ENCODE assay signal across 8 cellular contexts in genomic region chr22:30196141-30196866, GRCh38. TPM values are rescaled to one million over a fixed set of nuclear protein-coding genes. Genes with fewer than 3 reads are reported as not detected.
A peak's percentile ranks its signal among the peaks of the same experiment; 100 is the strongest.
DNase-seq lines count a peak whose midpoint lies in the region; ATAC-seq and TF ChIP-seq lines count a peak whose summit lies in the region.

No MANE protein-coding gene starts in this region.

- CTCF ChIA-PET in IMR-90 (lab: Yijun Ruan, JAX), result interaction anchor here (0.6 to 1.4 kb wide), 3 partner anchors 9 to 88 kb away, joined by 4 to 7 read pairs (median 5); no protein-coding TSS in a partner anchor

- H2AK5ac ChIP-seq in IMR-90 (ENCODE audit: low read depth, low read length), result peak overlapping the region; percentile 81

- peaks cover 4% of the 10 kb centered on the region; the same call in 1 of the 2 replicates for H4K20me1 ChIP-seq in IMR-90 (ENCODE audit: insufficient read depth, low read length)

- POLR2A ChIA-PET in IMR-90 (lab: Charles Lee; ENCODE audit: unreplicated experiment), result interaction anchor here (0.5 to 2.3 kb wide), 8 partner anchors 9 to 1409 kb away, joined by 3 to 8 read pairs (median 4); no protein-coding TSS in a partner anchor

- H3K9me3 ChIP-seq in IMR-90 (ENCODE audit: control insufficient read depth, insufficient read depth, low read length) (no peaks in the 10 kb centered on the region), SJCRH30 (replicated peaks) (no peaks in the 10 kb centered on the region; the same call in 1 of the 2 replicates), iPS-20b (ENCODE audit: insufficient read depth, low read depth, low read length) (no peaks in the 10 kb centered on the region), spleen (no peaks in the 10 kb centered on the region)

- H3K9ac ChIP-seq in IMR-90 (ENCODE audit: low read depth, low read length) (peak overlapping the region; percentile 48), iPS-20b (ENCODE audit: low read depth, low read length) (peak overlapping the region; percentile 46; the same call in 1 of the 2 replicates)

- H2BK20ac ChIP-seq in IMR-90 (ENCODE audit: low read depth, low read length), result peak overlapping the region; percentile 98

- peak overlapping the region; percentile 78 for H3K18ac ChIP-seq in IMR-90 (ENCODE audit: low read depth, low read length)

- H4K8ac ChIP-seq in IMR-90 (ENCODE audit: low read depth in 2 of 2, low read length in 2 of 2), result peak overlapping the region; percentile 33 to 99

- peak overlapping the region; percentile 93 for H2AK9ac ChIP-seq in IMR-90 (replicated peaks; ENCODE audit: low read depth, low read length, poor library complexity)

- peak overlapping the region; percentile 91 for H3K14ac ChIP-seq in IMR-90 (replicated peaks; ENCODE audit: low read depth, low read length)

- H3K4me3 ChIP-seq in IMR-90 (ENCODE audit: insufficient read depth, low read depth, low read length) (no peak overlapping the region), SJCRH30 (no peak overlapping the region), iPS-20b (ENCODE audit: low read length) (peak overlapping the region; percentile 20; the same call in 1 of the 2 replicates), spleen (peak overlapping the region in 2 of 8 donors; percentile 0 to 47)

- peaks cover 24% of the 10 kb centered on the region for H3K9me1 ChIP-seq in IMR-90 (ENCODE audit: insufficient read depth, low read length)

- ATAC-seq in IMR-90 (ENCODE audit: low read depth) (peak; percentile 83), HG02763 (IDR thresholded peaks at IDR 0.05; ENCODE audit: unreplicated experiment) (no peak)

- peak overlapping the region; percentile 21; the same call in 2 of the 3 replicates for H2BK15ac ChIP-seq in IMR-90 (ENCODE audit: low read depth, low read length)

- H3K36me3 ChIP-seq in IMR-90 (ENCODE audit: control insufficient read depth, insufficient read depth, low read length) (no peaks in the 10 kb centered on the region), SJCRH30 (no peaks in the 10 kb centered on the region), iPS-20b (ENCODE audit: insufficient read depth, low read depth, low read length) (no peaks in the 10 kb centered on the region), spleen (no peaks in the 10 kb centered on the region)

- in situ Hi-C loops in IMR-90 (cut with MboI; ENCODE audit: low sequenced_read_pairs), result no loop called here

- no peak for TF ChIP-seq CTCF in IMR-90 (conservative IDR thresholded peaks at IDR 0.05; ENCODE audit: low read depth, low read length)
- TF ChIP-seq CTCF in spleen (IDR thresholded peaks at IDR 0.05 in 8 of 11, conservative IDR thresholded peaks at IDR 0.05 in 3 of 11), result peak in 1 of 11 experiments; percentile 15

- TF ChIP-seq POLR2A in IMR-90 (IDR thresholded peaks at IDR 0.05; ENCODE audit: low read depth, low read length), result no peak
- no peak for TF ChIP-seq POLR2A in spleen (IDR thresholded peaks at IDR 0.05)

- peak overlapping the region; percentile 94 for H4K91ac ChIP-seq in IMR-90 (ENCODE audit: insufficient read depth, low read depth, low read length)

- no peaks in the 10 kb centered on the region for H3K79me1 ChIP-seq in IMR-90 (ENCODE audit: low read depth in 1 of 2, low read length in 2 of 2)

- WGBS in IMR-90 (ENCODE audit: extremely low coverage in 2 of 2, insufficient read length in 1 of 2), 2 experiments, result 0% methylated on average over 1 of the region's 11 CpGs; no CpG with 5 or more reads in 1 of the 2 experiments
- 2 to 12% (median 7%) methylated on average over 10 to 11 of the region's 11 CpGs for WGBS in spleen, 5 donors

- peak overlapping the region; percentile 27 for H3K4me2 ChIP-seq in IMR-90 (ENCODE audit: low read depth, low read length)

- dilution Hi-C loops in IMR-90 (cut with HindIII; ENCODE audit: low sequenced_read_pairs, unreplicated experiment), result no loop called here

- H3K4me1 ChIP-seq in IMR-90 (ENCODE audit: control insufficient read depth, insufficient read depth, low read length) (peaks cover 25% of the 10 kb centered on the region), SJCRH30 (peaks cover 21% of the 10 kb centered on the region), iPS-20b (ENCODE audit: insufficient read depth, low read length) (peaks cover 18% of the 10 kb centered on the region; the same call in 1 of the 2 replicates), spleen (peaks cover 20 to 78% (median 42%) of the 10 kb centered on the region in 6 donors)

- H4K5ac ChIP-seq in IMR-90 (ENCODE audit: low read depth, low read length), result peak overlapping the region; percentile 50

- BruUV-seq in IMR-90 (replicated peaks; lab: Mats Ljungman, UMichigan), result no TSS peak

- intact Hi-C loops in IMR-90 (cut with micrococcal nuclease) (loop anchor here (1.0 to 5.0 kb wide), 3 partner anchors 9 to 82 kb away; no protein-coding TSS in a partner anchor), spleen (cut with DNase I; ENCODE audit: low total_unique reads) (no loop called here)

- H3K27me3 ChIP-seq in IMR-90 (ENCODE audit: control insufficient read depth, insufficient read depth, low read length), result no peaks in the 10 kb centered on the region
- H3K27me3 ChIP-seq in SJCRH30, result no peaks in the 10 kb centered on the region
- no peaks in the 10 kb centered on the region for H3K27me3 ChIP-seq in iPS-20b (ENCODE audit: insufficient read depth, low read length)
- no peaks in the 10 kb centered on the region for H3K27me3 ChIP-seq in spleen (replicated peaks in 1 of 7)

- peak overlapping the region; percentile 94 for H3K4ac ChIP-seq in IMR-90 (ENCODE audit: low read depth, low read length)

- DNase-seq in DMS53 (lab: John Stamatoyannopoulos, UW) (peak; percentile 95), IMR-90 (peak; percentile 100), SJCRH30 (peak; percentile 89 to 93), amniotic stem cell (lab: John Stamatoyannopoulos, UW) (peak; percentile 100), spleen (peak; percentile 91), C1 segment of cervical spinal cord (lab: John Stamatoyannopoulos, UW) (no peak)

- peak overlapping the region; percentile 99 for H2BK5ac ChIP-seq in IMR-90 (ENCODE audit: low read depth, low read length, poor library complexity, severe bottlenecking)

- H2AFZ ChIP-seq in IMR-90 (replicated peaks; ENCODE audit: low read length, poor library complexity), result peak overlapping the region; percentile 72

- peak; percentile 28; the same call in 1 of the 2 replicates for TF ChIP-seq RAD21 in IMR-90 (IDR thresholded peaks at IDR 0.05; ENCODE audit: low read length)

- H2BK120ac ChIP-seq in IMR-90 (ENCODE audit: low read depth, low read length), result peak overlapping the region; percentile 99

- peak overlapping the region; percentile 93 for H3K23ac ChIP-seq in IMR-90 (ENCODE audit: low read depth, low read length)

- H3K27ac ChIP-seq in IMR-90 (ENCODE audit: insufficient read depth, low read length) (peak overlapping the region; percentile 89), SJCRH30 (peak overlapping the region; percentile 66), iPS-20b (ENCODE audit: low read length) (peak overlapping the region; percentile 21), spleen (peak overlapping the region; percentile 44 to 91 (median 82))

- peak overlapping the region; percentile 98 for H3K56ac ChIP-seq in IMR-90 (ENCODE audit: extremely low read depth, insufficient read depth, low read length)

TF ChIP-seq in IMR-90, 13 proteins besides CTCF, POLR2A, EP300 and RAD21:
- TF ChIP-seq RFX5 (IDR thresholded peaks at IDR 0.05; ENCODE audit: low read depth, low read length) (no peak), SMC3 (IDR thresholded peaks at IDR 0.05; ENCODE audit: low read depth, low read length) (no peak), ELK1 (IDR thresholded peaks at IDR 0.05; ENCODE audit: borderline replicate concordance, low read depth, low read length) (no peak), BHLHE40 (IDR thresholded peaks at IDR 0.05; ENCODE audit: low read depth, low read length) (peak; percentile 60; the same call in 1 of the 2 replicates), FOS (IDR thresholded peaks at IDR 0.05; ENCODE audit: low read depth, low read length) (peak; percentile 92), CEBPB (IDR thresholded peaks at IDR 0.05; ENCODE audit: low read depth, low read length) (peak; percentile 94), MXI1 (IDR thresholded peaks at IDR 0.05; ENCODE audit: borderline replicate concordance, low read depth, low read length) (peak; percentile 18; the same call in 1 of the 2 replicates), CHD1 (IDR thresholded peaks at IDR 0.05; ENCODE audit: low read depth, low read length) (no peak; the same call in 1 of the 2 replicates), NFE2L2 (IDR thresholded peaks at IDR 0.05; ENCODE audit: low read depth, low read length) (peak; percentile 96), MAZ (IDR thresholded peaks at IDR 0.05; ENCODE audit: borderline replicate concordance, low read depth, low read length) (peak; percentile 87), USF2 (IDR thresholded peaks at IDR 0.05; ENCODE audit: low read depth, low read length) (no peak), MAFK (IDR thresholded peaks at IDR 0.05; ENCODE audit: low read depth, low read length) (peak; percentile 53), RCOR1 (IDR thresholded peaks at IDR 0.05; ENCODE audit: insufficient replicate concordance, low read length) (no peak)
TF ChIP-seq in IMR-90: peak in this region for 7.

RNA-seq across cellular contexts. Expression of gene LIF, which starts 50.3 kb away (rescaled TPM):
- total RNA-seq in IMR-90 (2012; rRNA removed), result 79.4 and 130 TPM in 2 replicates
- 203 and 214 TPM in 2 replicates for polyA plus RNA-seq in IMR-90 (2012; rRNA removed)
- 41.6 and 110 TPM in 2 replicates for polyA plus RNA-seq in IMR-90 (2012; cell fraction: cytosol; rRNA removed)
- 1,609 and 2,085 TPM in 2 replicates for polyA plus RNA-seq in IMR-90 (2012; cell fraction: nucleus; rRNA removed; ENCODE audit: low replicate concordance)
- 1.1 and 1.7 TPM in 2 replicates for total RNA-seq in SJCRH30 (2014; rRNA removed; shearing (Covaris generic))
- 1 to 10 TPM in 3 of 7 donors, under 1 TPM in 2, not detected in 2; 0.32 to 3.2 (median 2.3) TPM for total RNA-seq in spleen
- under 1 TPM; 0.21 to 0.77 (median 0.24) TPM for polyA plus RNA-seq in spleen

Comparison
In these comparisons a context has a peak if more than half of its experiments do, and no peak if none do; other contexts are left out.
1. DNase-seq: peak in DMS53 (single experiment), IMR-90 (single experiment), SJCRH30 (2 of 2), amniotic stem cell (single experiment) and spleen (single experiment); none in C1 segment of cervical spinal cord (0 of 14).
2. H3K27ac ChIP-seq: peak in every context shown above with its lines; median percentile 89 in IMR-90; 82 in spleen; 66 in SJCRH30; 21 in iPS-20b.
3. RNA of gene LIF, which starts 50.3 kb away (total RNA-seq): 79.4 to 130 TPM in IMR-90; 1.1 to 1.7 TPM in SJCRH30 and 0.32 to 3.2 TPM in spleen; every median in the first group is over 10 times any median in the second.